20 cellular contexts compared by ENCODE assay signal in genomic region chr7:1244701-1245526, GRCh38. TPM values are rescaled to one million over a fixed set of nuclear protein-coding genes. Genes with fewer than 3 reads are reported as not detected.
A peak's percentile ranks its signal among the peaks of the same experiment; 100 is the strongest.
DNase-seq lines count a peak whose midpoint lies in the region; ATAC-seq and TF ChIP-seq lines count a peak whose summit lies in the region.
"Had no signal": no experiment of that assay in that cellular context is flagged by ENCODE, and none has a peak within 500 bp of the region (broad histone marks: within the 10 kb centered on the region; RNA-seq: fewer than 3 reads in every experiment).

No MANE protein-coding gene starts in this region.

- no peak overlapping the region for H3K4me3 Mint-ChIP-seq in stimulated activated naive CD8-positive, alpha-beta T cell treated with anti-CD3 and anti-CD28 coated beads, Interleukin-15, amount 100 ng/mL, for 72 hours
- H3K4me3 Mint-ChIP-seq in activated CD4-positive, alpha-beta memory T cell treated with anti-CD3 and anti-CD28 coated beads for 36 hours = no peak overlapping the region
- no peak overlapping the region for H3K4me3 Mint-ChIP-seq in progenitor cell of endocrine pancreas (ENCODE audit: low read depth)

- ATAC-seq in stimulated activated naive CD8-positive, alpha-beta T cell treated with anti-CD3 and anti-CD28 coated beads, Interleukin-15, Interleukin-2, amounts not matched to agents 100 U/mL and 50 U/mL, for 24 hours = peak; percentile 17
- no peak for ATAC-seq in stimulated activated naive CD8-positive, alpha-beta T cell treated with anti-CD3 and anti-CD28 coated beads, Interleukin-15, amount 100 ng/mL, for 72 hours

- H3K4me1 ChIP-seq in mesendoderm (ENCODE audit: control insufficient read depth, low read depth, low read length) = no peaks in the 10 kb centered on the region

- WGBS in mesendoderm (ENCODE audit: extremely low coverage, insufficient coverage, low lambda C conversion rate) = no CpG with 5 or more reads among the region's 14 CpGs

- no peak overlapping the region for H3K4me2 ChIP-seq in mesendoderm (ENCODE audit: low read length)

- no peak overlapping the region for H3K23ac ChIP-seq in mesendoderm (ENCODE audit: low read length)

- H3K79me2 ChIP-seq in mesendoderm (ENCODE audit: control insufficient read depth, insufficient read depth, low read length) = no peaks in the 10 kb centered on the region

- POLR2A ChIA-PET in activated CD4-positive, alpha-beta memory T cell treated with anti-CD3 and anti-CD28 coated beads for 36 hours (lab: Charles Lee) = no interaction called here

- H3K4me3 ChIP-seq in mesendoderm (ENCODE audit: low read length) = no peak overlapping the region

- H2AK5ac ChIP-seq in mesendoderm (ENCODE audit: low read length) = no peak overlapping the region

- peaks cover 90% of the 10 kb centered on the region for H3K27me3 ChIP-seq in mesendoderm (ENCODE audit: insufficient read depth, low read length, poor library complexity)

- H3K27ac ChIP-seq in mesendoderm (ENCODE audit: low read depth, low read length) = no peak overlapping the region
- H3K27ac ChIP-seq: C4-2B had no signal

- peaks cover 90% of the 10 kb centered on the region for H3K27me3 Mint-ChIP-seq in stimulated activated naive CD8-positive, alpha-beta T cell treated with anti-CD3 and anti-CD28 coated beads, Interleukin-15, amount 100 ng/mL, for 72 hours
- peaks cover 63% of the 10 kb centered on the region for H3K27me3 Mint-ChIP-seq in activated CD4-positive, alpha-beta memory T cell treated with anti-CD3 and anti-CD28 coated beads for 36 hours
- peaks cover 70% of the 10 kb centered on the region for H3K27me3 Mint-ChIP-seq in progenitor cell of endocrine pancreas

- intact Hi-C loops in activated CD4-positive, alpha-beta memory T cell treated with anti-CD3 and anti-CD28 coated beads for 36 hours (cut with micrococcal nuclease) = loop anchor here (2.0 kb wide), 1 partner anchor 14 kb away; no protein-coding TSS in a partner anchor

- no peak overlapping the region for H2BK15ac ChIP-seq in mesendoderm (replicated peaks; ENCODE audit: low read depth)

- H2BK5ac ChIP-seq in mesendoderm (ENCODE audit: low read length) = no peak overlapping the region

- peaks cover 41% of the 10 kb centered on the region for H3K4me1 Mint-ChIP-seq in stimulated activated naive CD8-positive, alpha-beta T cell treated with anti-CD3 and anti-CD28 coated beads, Interleukin-15, amount 100 ng/mL, for 72 hours
- H3K4me1 Mint-ChIP-seq in activated CD4-positive, alpha-beta memory T cell treated with anti-CD3 and anti-CD28 coated beads for 36 hours (ENCODE audit: low read depth) = peaks cover 12% of the 10 kb centered on the region
- peaks cover 9% of the 10 kb centered on the region for H3K4me1 Mint-ChIP-seq in progenitor cell of endocrine pancreas (ENCODE audit: low read depth)

- H3K56ac ChIP-seq in mesendoderm (ENCODE audit: low read length) = no peak overlapping the region

- no peak for DNase-seq in stimulated activated naive CD8-positive, alpha-beta T cell treated with anti-CD3 and anti-CD28 coated beads, Interleukin-15, Interleukin-2, amounts not matched to agents 100 U/mL and 50 U/mL, for 24 hours
- DNase-seq in stimulated activated naive CD8-positive, alpha-beta T cell treated with anti-CD3 and anti-CD28 coated beads, Interleukin-15, amount 100 ng/mL, for 72 hours = no peak
- DNase-seq in cerebellar cortex (ENCODE audit: low spot score) = peak; percentile 46
- DNase-seq in mesendoderm = peak; percentile 58
- no peak for DNase-seq in activated CD4-positive, alpha-beta memory T cell treated with anti-CD3 and anti-CD28 coated beads for 36 hours
- DNase-seq in HuH-7.5 (ENCODE audit: low spot score) = no peak
- no peak for DNase-seq in GM13976 (ENCODE audit: low spot score)
- no peak for DNase-seq in progenitor cell of endocrine pancreas (ENCODE audit: low spot score, unreplicated experiment)
- DNase-seq: COR-L47; DMS153; H9; MV-4-11; NCI-H1417; NCI-H187 treated with DMSO at 0.1 percent for 48 hours; NCI-H526 treated with DMSO at 0.1 percent for 48 hours; NK-92 treated with Interleukin-12 subunit alpha and Interleukin-12 subunit beta, amount 100 ng/mL, for 24 hours; OCI-M1 had no signal

- no peaks in the 10 kb centered on the region for H3K9me3 Mint-ChIP-seq in stimulated activated naive CD8-positive, alpha-beta T cell treated with anti-CD3 and anti-CD28 coated beads, Interleukin-15, amount 100 ng/mL, for 72 hours
- H3K9me3 Mint-ChIP-seq in activated CD4-positive, alpha-beta memory T cell treated with anti-CD3 and anti-CD28 coated beads for 36 hours = no peaks in the 10 kb centered on the region
- H3K9me3 Mint-ChIP-seq in progenitor cell of endocrine pancreas (ENCODE audit: low read depth) = no peaks in the 10 kb centered on the region

- H4K5ac ChIP-seq in mesendoderm (ENCODE audit: low read length) = no peak overlapping the region

- CTCF ChIA-PET in activated CD4-positive, alpha-beta memory T cell treated with anti-CD3 and anti-CD28 coated beads for 36 hours (lab: Charles Lee) = interaction anchor here (0.6 to 1.5 kb wide), 3 partner anchors 22 to 210 kb away, joined by 3 to 4 read pairs (median 3); no protein-coding TSS in a partner anchor

- H3K27ac Mint-ChIP-seq in stimulated activated naive CD8-positive, alpha-beta T cell treated with anti-CD3 and anti-CD28 coated beads, Interleukin-15, amount 100 ng/mL, for 72 hours = no peak overlapping the region
- no peak overlapping the region for H3K27ac Mint-ChIP-seq in activated CD4-positive, alpha-beta memory T cell treated with anti-CD3 and anti-CD28 coated beads for 36 hours
- no peak overlapping the region for H3K27ac Mint-ChIP-seq in progenitor cell of endocrine pancreas
- H3K27ac Mint-ChIP-seq: H9 had no signal

- no peak overlapping the region for H4K8ac ChIP-seq in mesendoderm (ENCODE audit: low read depth, low read length)

- H3K9ac ChIP-seq in mesendoderm (ENCODE audit: low read length) = no peak overlapping the region

- in situ Hi-C loops in GM13976 (cut with MboI; ENCODE audit: low sequenced_read_pairs, unreplicated experiment) = no loop called here

- H3K79me1 ChIP-seq in mesendoderm (ENCODE audit: low read length) = no peaks in the 10 kb centered on the region

- H3K18ac ChIP-seq in mesendoderm (ENCODE audit: low read length) = no peak overlapping the region

- H3K36me3 ChIP-seq in mesendoderm (ENCODE audit: control insufficient read depth, insufficient read depth, low read length) = no peaks in the 10 kb centered on the region

- no peak overlapping the region for H3K4ac ChIP-seq in mesendoderm (ENCODE audit: low read depth, low read length)

- H3K36me3 Mint-ChIP-seq in activated CD4-positive, alpha-beta memory T cell treated with anti-CD3 and anti-CD28 coated beads for 36 hours = no peaks in the 10 kb centered on the region
- H3K36me3 Mint-ChIP-seq in progenitor cell of endocrine pancreas (ENCODE audit: insufficient read depth) = no peaks in the 10 kb centered on the region

- TF ChIP-seq CTCF in GM13976 (IDR thresholded peaks at IDR 0.05; ENCODE audit: borderline replicate concordance, control extremely low read depth, extremely low read depth, insufficient read depth, missing control alignments) (no peak), progenitor cell of endocrine pancreas (IDR thresholded peaks at IDR 0.05; ENCODE audit: unreplicated experiment) (no peak)

- no peak overlapping the region for H2BK120ac ChIP-seq in mesendoderm (ENCODE audit: low read depth, low read length)

RNA-seq across cellular contexts. Expression of gene UNCX, which starts 12.2 kb away (rescaled TPM):
- polyA plus RNA-seq in mesendoderm (2013, experiment 1 of 2) = not detected
- polyA plus RNA-seq in mesendoderm (2013, experiment 2 of 2) = not detected
- not detected for total RNA-seq in activated CD4-positive, alpha-beta memory T cell treated with anti-CD3 and anti-CD28 coated beads for 36 hours
- not detected in 2 replicates for total RNA-seq in progenitor cell of endocrine pancreas
- total RNA-seq: H9, HT1080, RPMI7951 had no signal

Comparison
In these comparisons a context has a peak if more than half of its experiments do, and no peak if none do; other contexts are left out.
1. DNase-seq: peak in cerebellar cortex (single experiment) and mesendoderm (single experiment); none in stimulated activated naive CD8-positive, alpha-beta T cell treated with anti-CD3 and anti-CD28 coated beads, Interleukin-15, Interleukin-2, amounts not matched to agents 100 U/mL and 50 U/mL, for 24 hours (single experiment), stimulated activated naive CD8-positive, alpha-beta T cell treated with anti-CD3 and anti-CD28 coated beads, Interleukin-15, amount 100 ng/mL, for 72 hours (0 of 2), activated CD4-positive, alpha-beta memory T cell treated with anti-CD3 and anti-CD28 coated beads for 36 hours (single experiment), HuH-7.5 (single experiment), GM13976 (single experiment) and progenitor cell of endocrine pancreas (single experiment).